ENCODE assay signal across 18 cellular contexts in the genomic region with DNA sequence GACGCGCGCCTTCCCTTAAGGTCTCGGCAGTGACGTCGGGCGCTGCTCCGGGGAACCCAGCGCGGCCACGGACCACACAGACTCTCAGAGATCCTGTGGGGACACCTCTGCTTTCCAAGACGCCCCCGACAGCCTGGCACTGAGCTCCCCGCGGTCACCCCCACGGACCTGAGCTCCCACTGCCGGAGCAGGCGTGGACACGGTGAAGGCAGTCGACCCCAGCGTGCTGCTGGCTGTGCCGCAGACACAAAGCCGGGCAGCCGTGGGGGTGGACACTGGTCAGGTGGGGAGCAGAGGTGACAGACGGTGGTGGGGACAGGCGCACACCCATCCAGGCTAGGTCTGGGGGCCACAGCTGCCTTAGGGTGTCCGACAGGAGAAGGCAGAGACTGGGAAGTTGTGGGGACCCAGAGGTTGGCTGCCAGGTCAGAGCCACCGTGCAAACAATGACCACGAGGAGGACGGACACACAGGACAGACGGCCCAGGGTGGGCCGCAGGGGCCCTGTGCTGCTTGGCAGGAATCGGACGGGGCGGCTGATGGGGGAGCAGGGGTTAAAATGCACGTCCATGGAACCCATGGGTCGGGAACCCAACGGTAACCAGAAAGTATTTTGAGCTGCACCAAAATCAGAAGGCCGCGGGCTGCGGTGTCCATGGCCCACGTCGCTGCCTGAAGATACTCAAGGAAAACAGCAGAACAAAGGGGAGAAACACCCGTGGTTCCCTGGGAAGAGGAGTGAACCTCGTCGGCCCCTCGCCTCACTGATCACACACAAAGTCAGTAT. TPM values are rescaled to one million over a fixed set of nuclear protein-coding genes. Genes with fewer than 3 reads are reported as not detected.
A peak's percentile ranks its signal among the peaks of the same experiment; 100 is the strongest.
DNase-seq lines count a peak whose midpoint lies in the region; ATAC-seq and TF ChIP-seq lines count a peak whose summit lies in the region.
"Had no signal": no experiment of that assay in that cellular context is flagged by ENCODE, and none has a peak within 500 bp of the region (broad histone marks: within the 10 kb centered on the region; RNA-seq: fewer than 3 reads in every experiment).

No MANE protein-coding gene starts in this region.

- H3K4me1 ChIP-seq in H9 (ENCODE audit: insufficient read depth, low read length) (no peaks in the 10 kb centered on the region), colonic mucosa (no peaks in the 10 kb centered on the region)

- no peak overlapping the region for H2AK5ac ChIP-seq in H9 (ENCODE audit: insufficient read length, low read length)

- H3K79me2 ChIP-seq in H9 (ENCODE audit: insufficient read depth, low read length), result no peaks in the 10 kb centered on the region

- no peak overlapping the region for H3K23ac ChIP-seq in H9 (ENCODE audit: insufficient read length, low read depth, low read length)

- no peak overlapping the region for H3K4ac ChIP-seq in H9 (ENCODE audit: low read depth, low read length)

- H3K14ac ChIP-seq in H9 (ENCODE audit: insufficient read depth, low read length), result no peak overlapping the region; the same call in 1 of the 2 replicates

- no peak overlapping the region for H3T11ph ChIP-seq in H9 (ENCODE audit: low read length)

- peaks cover 0 to 1% of the 10 kb centered on the region in 2 experiments; a peak in 2 of 5 replicates for H3K9me3 Mint-ChIP-seq in H9
- H3K9me3 Mint-ChIP-seq: CD8-positive, alpha-beta memory T cell had no signal

- H4K5ac ChIP-seq in H9 (ENCODE audit: insufficient read length, low read depth, low read length), result no peak overlapping the region

- no peaks in the 10 kb centered on the region for H3K27me3 ChIP-seq in H9 (ENCODE audit: insufficient read depth, low read length)
- H3K27me3 ChIP-seq in WERI-Rb-1 (ENCODE audit: insufficient read depth, low read depth, severe bottlenecking), result peaks cover 8% of the 10 kb centered on the region
- peaks cover 17% of the 10 kb centered on the region for H3K27me3 ChIP-seq in colonic mucosa

- H3K9me3 ChIP-seq in H9 (ENCODE audit: control insufficient read depth, low read depth, low read length), result no peaks in the 10 kb centered on the region
- no peaks in the 10 kb centered on the region for H3K9me3 ChIP-seq in WERI-Rb-1 (ENCODE audit: severe bottlenecking)
- no peaks in the 10 kb centered on the region for H3K9me3 ChIP-seq in colonic mucosa

- no CpG with 5 or more reads among the region's 47 CpGs for WGBS in H9 (ENCODE audit: extremely low coverage, insufficient read length, low lambda C conversion rate)

- ATAC-seq in left ventricle myocardium superior, result no peak
- ATAC-seq in GM21515 (IDR thresholded peaks at IDR 0.05; ENCODE audit: unreplicated experiment), result no peak

- TF ChIP-seq CTCF in H9 (conservative IDR thresholded peaks at IDR 0.05), result no peak
- TF ChIP-seq CTCF in WERI-Rb-1 (IDR thresholded peaks at IDR 0.05; ENCODE audit: low read depth, low read length), result no peak
- no peak for TF ChIP-seq CTCF in colonic mucosa (IDR thresholded peaks at IDR 0.05)

- H3K27ac ChIP-seq in H9 (ENCODE audit: insufficient read length, low read depth, low read length), result no peak overlapping the region
- H3K27ac ChIP-seq in WERI-Rb-1, result no peak overlapping the region
- no peak overlapping the region for H3K27ac ChIP-seq in colonic mucosa

- no peak overlapping the region for H2BK12ac ChIP-seq in H9 (ENCODE audit: insufficient read length, low read depth, low read length)

- peaks cover 22 to 39% (median 34%) of the 10 kb centered on the region in 3 experiments for H3K36me3 Mint-ChIP-seq in H9 (ENCODE audit: insufficient read depth in 1 of 3, low read depth in 3 of 3)

- no peak overlapping the region for H3K4me3 Mint-ChIP-seq in H9
- H3K4me3 Mint-ChIP-seq: CD8-positive, alpha-beta memory T cell; HFFc6 had no signal

- intact Hi-C loops in left ventricle myocardium superior (cut with micrococcal nuclease), result no loop called here
- intact Hi-C loops in posterior vena cava (cut with DNase I), result no loop called here
- intact Hi-C loops in colonic mucosa (cut with DNase I), result no loop called here

- H3K23me2 ChIP-seq in H9 (ENCODE audit: insufficient read length, low read depth, low read length, poor library complexity, severe bottlenecking), result no peaks in the 10 kb centered on the region

- H2BK20ac ChIP-seq in H9 (ENCODE audit: low read depth, low read length, poor library complexity, severe bottlenecking), result no peak overlapping the region

- H3K18ac ChIP-seq in H9 (ENCODE audit: insufficient read length, low read depth, low read length), result no peak overlapping the region

- no peak overlapping the region for H2AFZ ChIP-seq in H9 (ENCODE audit: low read length)

- H3K4me1 Mint-ChIP-seq in H9, result 0 out of 4 replicates have a peak, but pooled peaks cover 0 to 2% of the 10 kb centered on the region in 2 experiments

- H3K56ac ChIP-seq in H9 (ENCODE audit: insufficient read length, low read depth, low read length), result no peak overlapping the region

- no peaks in the 10 kb centered on the region for H3K27me3 Mint-ChIP-seq in H9 (ENCODE audit: low read depth)
- H3K27me3 Mint-ChIP-seq: CD8-positive, alpha-beta memory T cell had no signal

- H4K91ac ChIP-seq in H9 (ENCODE audit: insufficient read length, low read depth, low read length), result no peak overlapping the region

- H4K20me1 ChIP-seq in H9 (ENCODE audit: control insufficient read depth, insufficient read depth, insufficient read length), result no peaks in the 10 kb centered on the region

- H2BK15ac ChIP-seq in H9 (ENCODE audit: low read depth, low read length), result no peak overlapping the region

- no peak overlapping the region for H3K9ac ChIP-seq in H9 (ENCODE audit: extremely low read depth, insufficient read length, low read length)
- no peak overlapping the region for H3K9ac ChIP-seq in colonic mucosa (ENCODE audit: low read depth in 2 of 2, low read length in 2 of 2)

- H3K79me1 ChIP-seq in H9 (ENCODE audit: insufficient read depth, low read depth, low read length, poor library complexity, severe bottlenecking), result no peaks in the 10 kb centered on the region

- peak overlapping the region in 2 of 3 experiments; percentile 67; a peak in 2 of 7 replicates for H3K27ac Mint-ChIP-seq in H9
- H3K27ac Mint-ChIP-seq: HFFc6 had no signal

- no peak for DNase-seq in H9
- DNase-seq in WERI-Rb-1, result peak; percentile 5
- DNase-seq in left ventricle myocardium superior, result peak; percentile 25
- peak; percentile 80 for DNase-seq in posterior vena cava (ENCODE audit: low spot score)
- no peak for DNase-seq in DMS79 treated with DMSO at 0.1 percent for 48 hours (lab: John Stamatoyannopoulos, UW)
- no peak for DNase-seq in colonic mucosa
- DNase-seq: C1 segment of cervical spinal cord, DMS53, HFFc6, IMR-90, NCI-H1436, NCI-H1930, NCI-H226, NCI-H524, NCI-H82, OCI-M1 had no signal

- no peak overlapping the region for H2BK120ac ChIP-seq in H9 (ENCODE audit: low read depth, low read length, poor library complexity, severe bottlenecking)

- H3K36me3 ChIP-seq in WERI-Rb-1 (peaks cover 23% of the 10 kb centered on the region), colonic mucosa (no peaks in the 10 kb centered on the region)

- H3K4me3 ChIP-seq in WERI-Rb-1 (ENCODE audit: low read depth, low read length), result no peak overlapping the region
- no peak overlapping the region for H3K4me3 ChIP-seq in colonic mucosa

- no peak overlapping the region for H4K8ac ChIP-seq in H9 (replicated peaks; ENCODE audit: insufficient read length, low read depth, low read length)

- H2BK5ac ChIP-seq in H9 (ENCODE audit: insufficient read length, low read length), result no peak overlapping the region

- no peak overlapping the region for H3K4me2 ChIP-seq in H9 (ENCODE audit: insufficient read depth, insufficient read length, low read length)

RNA-seq across cellular contexts. Expression of gene GTPBP6, which starts 16.6 kb away (rescaled TPM):
- total RNA-seq in H9 (2021), result 64.0 and 64.5 TPM in 2 replicates
- 51.9 TPM for total RNA-seq in left ventricle myocardium superior
- total RNA-seq in posterior vena cava, result 10 to 100 TPM; 31.1 to 34.9 TPM
- total RNA-seq in colonic mucosa, result 10 to 100 TPM; 44.4 to 81.1 TPM

RNA-seq across cellular contexts. Expression of gene PPP2R3B, which starts 51.5 kb away (rescaled TPM):
- total RNA-seq in H9 (2021), result 63.3 and 72.1 TPM in 2 replicates
- total RNA-seq in left ventricle myocardium superior, result 194 TPM
- 10 to 100 TPM; 17.9 to 23.4 TPM for total RNA-seq in posterior vena cava
- 10 to 100 TPM in 1 of 2 donors, 1 to 10 TPM in 1; 8.7 to 22.9 TPM for total RNA-seq in colonic mucosa

RNA-seq across cellular contexts. Expression of gene PLCXD1, which starts 54.0 kb away (rescaled TPM):
- 96.5 and 96.9 TPM in 2 replicates for total RNA-seq in H9 (2021)
- 6.8 TPM for total RNA-seq in left ventricle myocardium superior
- 1 to 10 TPM; 3.1 to 5.6 TPM for total RNA-seq in posterior vena cava
- 10 to 100 TPM; 11.0 to 23.8 TPM for total RNA-seq in colonic mucosa

Comparison
In these comparisons a context has a peak if more than half of its experiments do, and no peak if none do; other contexts are left out.
1. DNase-seq: peak in WERI-Rb-1 (single experiment), left ventricle myocardium superior (single experiment) and posterior vena cava (single experiment); none in H9 (single experiment), DMS79 treated with DMSO at 0.1 percent for 48 hours (single experiment) and colonic mucosa (single experiment).